29 cellular contexts compared by ENCODE assay signal in genomic region chr4:174080361-174080760, GRCh38.
DNase-seq lines count a peak whose midpoint lies in the region; ATAC-seq and TF ChIP-seq lines count a peak whose summit lies in the region.
"Had no signal": no experiment of that assay in that cellular context is flagged by ENCODE, and none has a peak within 500 bp of the region (broad histone marks: within the 10 kb centered on the region; RNA-seq: fewer than 3 reads in every experiment).

No MANE protein-coding gene starts in this region.

- no TSS peak for BruUV-seq in MCF 10A (replicated peaks; lab: Mats Ljungman, UMichigan)

- H3K4me1 ChIP-seq in breast epithelium: no peaks in the 10 kb centered on the region
- H3K4me1 ChIP-seq: colonic mucosa, gastrocnemius medialis had no signal

- CTCF ChIA-PET in MCF 10A (lab: Yijun Ruan, JAX): interaction anchor here (0.9 kb wide), 1 partner anchor 91 kb away, joined by 3 read pairs; no protein-coding TSS in a partner anchor

- no peaks in the 10 kb centered on the region for H3K36me3 Mint-ChIP-seq in MCF 10A (ENCODE audit: insufficient read depth, unreplicated experiment)
- H3K36me3 Mint-ChIP-seq: activated naive CD4-positive, alpha-beta T cell treated with anti-CD3 and anti-CD28 coated beads, Interleukin-2, amount 50 U/mL, for 24 hours; CD4-positive, alpha-beta memory T cell had no signal

- no peak for TF ChIP-seq CTCF in MCF 10A (IDR thresholded peaks at IDR 0.05; ENCODE audit: unreplicated experiment)
- no peak for TF ChIP-seq CTCF in breast epithelium (IDR thresholded peaks at IDR 0.05)

- peaks cover 7% of the 10 kb centered on the region for H3K4me1 Mint-ChIP-seq in MCF 10A (ENCODE audit: insufficient read depth, unreplicated experiment)
- H3K4me1 Mint-ChIP-seq: activated naive CD4-positive, alpha-beta T cell treated with anti-CD3 and anti-CD28 coated beads, Interleukin-2, amount 50 U/mL, for 24 hours; CD4-positive, alpha-beta memory T cell; nephron had no signal

- POLR2A ChIA-PET in MCF 10A (lab: Yijun Ruan, JAX): interaction anchor here (1.4 kb wide), 1 partner anchor 19 kb away, joined by 3 read pairs; no protein-coding TSS in a partner anchor

- H3K4me3 ChIP-seq in breast epithelium: no peak overlapping the region
- H3K4me3 ChIP-seq: cardiac muscle cell, colonic mucosa, gastrocnemius medialis, skin epidermis had no signal

- H3K27me3 Mint-ChIP-seq in MCF 10A (ENCODE audit: insufficient read depth, unreplicated experiment): peaks cover 45% of the 10 kb centered on the region

- no peak overlapping the region for H3K4me3 Mint-ChIP-seq in MCF 10A (ENCODE audit: unreplicated experiment)
- H3K4me3 Mint-ChIP-seq: activated CD8-positive, alpha-beta T cell treated with anti-CD3 and anti-CD28 coated beads, Interleukin-2, amount 10 ng/mL, durations not matched to agents 7 days and 5 days; activated naive CD4-positive, alpha-beta T cell treated with anti-CD3 and anti-CD28 coated beads, Interleukin-2, amount 50 U/mL, for 24 hours; CD4-positive, alpha-beta memory T cell; nephron had no signal

- no peaks in the 10 kb centered on the region for H3K36me3 ChIP-seq in breast epithelium
- H3K36me3 ChIP-seq: cardiac muscle cell, colonic mucosa, gastrocnemius medialis had no signal

- TF ChIP-seq POLR2A in breast epithelium (IDR thresholded peaks at IDR 0.05): no peak

- no peak overlapping the region for H3K27ac Mint-ChIP-seq in MCF 10A (ENCODE audit: low read depth, unreplicated experiment)
- H3K27ac Mint-ChIP-seq: activated CD8-positive, alpha-beta T cell treated with anti-CD3 and anti-CD28 coated beads, Interleukin-2, amount 10 ng/mL, durations not matched to agents 7 days and 5 days; activated T-helper 2 cell treated with anti-CD3 and anti-CD28 coated beads, Interferon-gamma antibody, Interleukin-2, Interleukin-4, amounts not matched to agents 10 μg/mL and 5 μg/mL and 100 μg/mL, durations not matched to agents 14 hours and 24 hours and 36 hours; CD4-positive, alpha-beta memory T cell; nephron had no signal

- H3K9me3 Mint-ChIP-seq in MCF 10A (ENCODE audit: unreplicated experiment): no peaks in the 10 kb centered on the region
- H3K9me3 Mint-ChIP-seq: activated naive CD4-positive, alpha-beta T cell treated with anti-CD3 and anti-CD28 coated beads, Interleukin-2, amount 50 U/mL, for 24 hours; activated T-helper 2 cell treated with anti-CD3 and anti-CD28 coated beads, Interferon-gamma antibody, Interleukin-2, Interleukin-4, amounts not matched to agents 10 μg/mL and 5 μg/mL and 100 μg/mL, durations not matched to agents 14 hours and 24 hours and 36 hours; CD4-positive, alpha-beta memory T cell; nephron had no signal

- intact Hi-C loops in MCF 10A (cut with micrococcal nuclease) (no loop called here), breast epithelium (cut with DNase I; ENCODE audit: low total_unique reads) (no loop called here)

- DNase-seq in MCF 10A (ENCODE audit: unreplicated experiment) (peak; percentile 7), breast epithelium (ENCODE audit: low spot score in 2 of 2) (no peak), dedifferentiated amniotic fluid mesenchymal stem cell (ENCODE audit: extremely low spot score) (peak; percentile 59), iris pigment epithelial cell (ENCODE audit: low read depth) (peak; percentile 82), MV-4-11 (lab: John Stamatoyannopoulos, UW) (no peak), activated T-cell treated with anti-CD3 and anti-CD28 coated beads for 4 hours (no peak)
- no peak for DNase-seq in stimulated activated CD8-positive, alpha-beta memory T cell treated with anti-CD3 and anti-CD28 coated beads, Interleukin-4, amount 100 ng/mL, for 48 hours
- DNase-seq: activated CD4-positive, alpha-beta T cell treated with anti-CD3 and anti-CD28 coated beads for 4 hours; activated CD8-positive, alpha-beta T cell treated with anti-CD3 and anti-CD28 coated beads, Interleukin-2, amount 10 ng/mL, durations not matched to agents 7 days and 5 days; anterior cingulate cortex; CD4-positive, alpha-beta memory T cell; colonic mucosa; effector CD8-positive, alpha-beta T cell; EL; gastrocnemius medialis; hippocampal formation; Kasumi-1; NCI-H1694; NCI-H2171; SHP77 treated with DMSO at 0.1 percent for 48 hours; stimulated activated naive CD4-positive, alpha-beta T cell treated with Interleukin-2 at 50 U/mL for 16 hours had no signal

- no peak overlapping the region for H3K27ac ChIP-seq in breast epithelium
- H3K27ac ChIP-seq: cardiac muscle cell, colonic mucosa, gastrocnemius medialis, skin epidermis, VCaP had no signal

- no peaks in the 10 kb centered on the region for H3K9me3 ChIP-seq in breast epithelium
- H3K9me3 ChIP-seq: colonic mucosa, gastrocnemius medialis had no signal

- no peaks in the 10 kb centered on the region for H3K27me3 ChIP-seq in breast epithelium
- H3K27me3 ChIP-seq: cardiac muscle cell, colonic mucosa, gastrocnemius medialis had no signal

- ATAC-seq in GM21576 (IDR thresholded peaks at IDR 0.05; ENCODE audit: unreplicated experiment): no peak
- ATAC-seq: activated CD8-positive, alpha-beta T cell treated with anti-CD3 and anti-CD28 coated beads, Interleukin-2, amount 10 ng/mL, durations not matched to agents 7 days and 5 days; gastrocnemius medialis; HepG2 had no signal

Comparison
In these comparisons a context has a peak if more than half of its experiments do, and no peak if none do; other contexts are left out.
1. DNase-seq: peak in MCF 10A (single experiment), dedifferentiated amniotic fluid mesenchymal stem cell (single experiment) and iris pigment epithelial cell (single experiment); none in breast epithelium (0 of 2), stimulated activated CD8-positive, alpha-beta memory T cell treated with anti-CD3 and anti-CD28 coated beads, Interleukin-4, amount 100 ng/mL, for 48 hours (single experiment), MV-4-11 (single experiment) and activated T-cell treated with anti-CD3 and anti-CD28 coated beads for 4 hours (single experiment).